In the genomic region with DNA sequence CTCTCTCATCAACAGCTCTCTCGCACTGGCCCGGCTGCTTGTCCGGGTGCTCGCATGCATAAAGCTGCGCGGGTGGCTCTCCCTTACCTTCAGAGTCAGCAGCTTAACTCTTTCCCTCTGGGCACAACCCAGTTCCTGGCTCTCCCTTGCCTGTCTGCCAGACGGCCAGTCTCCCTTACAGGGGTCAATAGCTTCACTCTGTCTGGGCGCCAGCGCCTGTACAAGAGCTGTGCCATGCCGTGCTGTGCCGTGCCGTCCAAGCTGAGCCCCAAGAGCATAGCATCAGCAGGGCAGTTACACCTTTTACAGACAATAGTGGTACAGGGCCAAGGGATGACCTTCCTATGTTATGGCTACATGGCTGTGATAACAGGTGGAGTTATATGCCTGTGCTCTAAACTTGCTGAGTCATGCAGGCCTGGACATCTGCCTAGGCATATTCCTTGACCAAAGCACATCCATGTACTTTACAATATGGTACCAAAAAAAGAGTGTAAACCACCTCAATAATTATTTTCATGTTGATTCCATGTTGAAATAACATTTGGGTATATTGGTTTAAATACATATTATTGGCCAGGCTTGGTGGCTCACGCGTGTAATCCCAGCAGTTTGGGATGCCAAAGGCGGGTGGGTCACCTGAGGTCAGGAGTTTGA, we compare ENCODE assay signal across 22 cellular contexts. TPM values are rescaled to one million over a fixed set of nuclear protein-coding genes. Genes with fewer than 3 reads are reported as not detected.
DNase-seq lines count a peak whose midpoint lies in the region; ATAC-seq and TF ChIP-seq lines count a peak whose summit lies in the region.
"Had no signal": no experiment of that assay in that cellular context is flagged by ENCODE, and none has a peak within 500 bp of the region (broad histone marks: within the 10 kb centered on the region; RNA-seq: fewer than 3 reads in every experiment).

No MANE protein-coding gene starts in this region.

- H3K27ac ChIP-seq in left ventricle myocardium inferior (replicated peaks) (peak overlapping the region; percentile 23), Karpas-422 (ENCODE audit: low read length) (no peak overlapping the region)
- H3K27ac ChIP-seq: adrenal gland, heart right ventricle, parathyroid adenoma had no signal

- H3K4me1 Mint-ChIP-seq in stimulated activated effector memory CD8-positive, alpha-beta T cell treated with anti-CD3 and anti-CD28 coated beads, Interleukin-12 subunit alpha, Interleukin-12 subunit beta, amount 100 ng/mL, for 72 hours, result no peaks in the 10 kb centered on the region
- H3K4me1 Mint-ChIP-seq: activated B cell treated with CpG ODN at 0.5 μM for 24 hours, IgD-negative memory B cell had no signal

- DNase-seq in left ventricle myocardium inferior (no peak), Right ventricle myocardium inferior (ENCODE audit: missing footprints) (no peak), M059J (ENCODE audit: low read depth) (peak; percentile 36), dermis microvascular lymphatic vessel endothelial cell (ENCODE audit: low read depth in 2 of 2) (peak; percentile 14 to 16), Karpas-422 (no peak), Ammon's horn (ENCODE audit: low spot score) (no peak)
- DNase-seq in stimulated activated effector memory CD8-positive, alpha-beta T cell treated with anti-CD3 and anti-CD28 coated beads, Interleukin-12 subunit alpha, Interleukin-12 subunit beta, amount 100 ng/mL, for 72 hours (ENCODE audit: low spot score in 2 of 2), result no peak
- DNase-seq: activated B cell treated with CpG ODN at 0.5 μM for 24 hours; activated CD8-positive, alpha-beta memory T cell treated with anti-CD3 and anti-CD28 coated beads for 24 hours; adrenal gland; Calu3; caudate nucleus; heart right ventricle; naive thymus-derived CD4-positive, alpha-beta T cell; NCI-H1048; NCI-H2029 treated with DMSO at 0.1 percent for 48 hours; NCI-H446 treated with DMSO at 0.1 percent for 48 hours; stimulated activated CD8-positive, alpha-beta memory T cell treated with anti-CD3 and anti-CD28 coated beads, Interleukin-4, amount 100 ng/mL, for 48 hours had no signal

- intact Hi-C loops in left ventricle myocardium inferior (cut with micrococcal nuclease) (no loop called here), Right ventricle myocardium inferior (cut with DNase I) (no loop called here)

- H3K9me3 Mint-ChIP-seq in stimulated activated effector memory CD8-positive, alpha-beta T cell treated with anti-CD3 and anti-CD28 coated beads, Interleukin-12 subunit alpha, Interleukin-12 subunit beta, amount 100 ng/mL, for 72 hours, result no peaks in the 10 kb centered on the region
- H3K9me3 Mint-ChIP-seq: activated B cell treated with CpG ODN at 0.5 μM for 24 hours; IgD-negative memory B cell; naive thymus-derived CD4-positive, alpha-beta T cell; T-helper 1 cell treated with Interleukin-12 subunit alpha and Interleukin-12 subunit beta and Interleukin-4 antibody, amounts not matched to agents 30 μg/mL and 1 μg/mL, for 36 hours had no signal

- ATAC-seq in Right ventricle myocardium inferior (no peak), GM19395 (IDR thresholded peaks at IDR 0.05; ENCODE audit: unreplicated experiment) (no peak)
- ATAC-seq in stimulated activated effector memory CD8-positive, alpha-beta T cell treated with anti-CD3 and anti-CD28 coated beads, Interleukin-12 subunit alpha, Interleukin-12 subunit beta, amount 100 ng/mL, for 72 hours, result no peak
- ATAC-seq: naive thymus-derived CD4-positive, alpha-beta T cell had no signal

- 0 out of 2 replicates have a peak, but pooled peaks cover under 1% of the 10 kb centered on the region for H3K79me2 ChIP-seq in Karpas-422 (ENCODE audit: low read length)

- H3K4me2 ChIP-seq in Karpas-422 (ENCODE audit: low read depth, low read length, poor library complexity, severe bottlenecking), result no peak overlapping the region

- no peaks in the 10 kb centered on the region for H3K9me2 ChIP-seq in Karpas-422 (replicated peaks; ENCODE audit: insufficient read depth, low read length)

- H3K36me3 ChIP-seq in left ventricle myocardium inferior (peaks cover 63% of the 10 kb centered on the region), Karpas-422 (ENCODE audit: insufficient read depth, low read length) (peaks cover 5% of the 10 kb centered on the region)

- H3K27me3 ChIP-seq in left ventricle myocardium inferior (ENCODE audit: low read depth) (no peaks in the 10 kb centered on the region), Karpas-422 (ENCODE audit: low read length) (no peaks in the 10 kb centered on the region)
- H3K27me3 ChIP-seq: adrenal gland, heart right ventricle had no signal

- no peaks in the 10 kb centered on the region for H3K9me3 ChIP-seq in left ventricle myocardium inferior (replicated peaks)
- no peaks in the 10 kb centered on the region for H3K9me3 ChIP-seq in Karpas-422 (ENCODE audit: low read length)
- H3K9me3 ChIP-seq: adrenal gland, heart right ventricle had no signal

- peak overlapping the region; percentile 60 for H3K27ac Mint-ChIP-seq in stimulated activated effector memory CD8-positive, alpha-beta T cell treated with anti-CD3 and anti-CD28 coated beads, Interleukin-12 subunit alpha, Interleukin-12 subunit beta, amount 100 ng/mL, for 72 hours
- H3K27ac Mint-ChIP-seq: activated B cell treated with CpG ODN at 0.5 μM for 24 hours; IgD-negative memory B cell; T-helper 1 cell treated with Interleukin-12 subunit alpha and Interleukin-12 subunit beta and Interleukin-4 antibody, amounts not matched to agents 30 μg/mL and 1 μg/mL, for 36 hours had no signal

- H3K36me3 Mint-ChIP-seq in stimulated activated effector memory CD8-positive, alpha-beta T cell treated with anti-CD3 and anti-CD28 coated beads, Interleukin-12 subunit alpha, Interleukin-12 subunit beta, amount 100 ng/mL, for 72 hours, result peaks cover 27% of the 10 kb centered on the region

- H2AFZ ChIP-seq in Karpas-422 (ENCODE audit: low read length), result no peak overlapping the region
- H2AFZ ChIP-seq: parathyroid adenoma had no signal

- no peak for TF ChIP-seq CTCF in left ventricle myocardium inferior (IDR thresholded peaks at IDR 0.05; ENCODE audit: borderline replicate concordance)

- H3K9ac ChIP-seq in Karpas-422 (ENCODE audit: low read length), result no peak overlapping the region
- H3K9ac ChIP-seq: parathyroid adenoma had no signal

- H3K4me3 ChIP-seq in left ventricle myocardium inferior, result no peak overlapping the region
- H3K4me3 ChIP-seq in Karpas-422 (ENCODE audit: low read length), result no peak overlapping the region
- H3K4me3 ChIP-seq: adrenal gland, heart right ventricle had no signal

- H4K20me1 ChIP-seq in Karpas-422 (ENCODE audit: insufficient read depth, low read depth, low read length), result no peaks in the 10 kb centered on the region

- H3K4me1 ChIP-seq in left ventricle myocardium inferior, result peaks cover 4% of the 10 kb centered on the region
- no peaks in the 10 kb centered on the region for H3K4me1 ChIP-seq in Karpas-422 (ENCODE audit: low read length)
- H3K4me1 ChIP-seq: parathyroid adenoma had no signal

- H3K4me3 Mint-ChIP-seq in stimulated activated effector memory CD8-positive, alpha-beta T cell treated with anti-CD3 and anti-CD28 coated beads, Interleukin-12 subunit alpha, Interleukin-12 subunit beta, amount 100 ng/mL, for 72 hours, result no peak overlapping the region
- H3K4me3 Mint-ChIP-seq: activated B cell treated with CpG ODN at 0.5 μM for 24 hours; IgD-negative memory B cell; naive thymus-derived CD4-positive, alpha-beta T cell; T-helper 1 cell treated with Interleukin-12 subunit alpha and Interleukin-12 subunit beta and Interleukin-4 antibody, amounts not matched to agents 30 μg/mL and 1 μg/mL, for 36 hours had no signal

RNA-seq across cellular contexts. Expression of a gene that starts 47.9 kb away (rescaled TPM):
- 16.5 TPM for total RNA-seq in left ventricle myocardium inferior
- total RNA-seq in Right ventricle myocardium inferior, result 17.1 TPM
- total RNA-seq in M059J (2014; rRNA removed; shearing (Covaris generic)), result 5.9 and 9.3 TPM in 2 replicates
- 7.6 and 11.8 TPM in 2 replicates for total RNA-seq in dermis microvascular lymphatic vessel endothelial cell
- 11.3 and 12.0 TPM in 2 replicates for total RNA-seq in Karpas-422 (2014; rRNA removed; shearing (Covaris generic); ENCODE audit: low replicate concordance)

RNA-seq across cellular contexts. Expression of a gene that starts 48.0 kb away (rescaled TPM):
- 18.1 TPM for total RNA-seq in left ventricle myocardium inferior
- 16.7 TPM for total RNA-seq in Right ventricle myocardium inferior
- 55.9 and 78.5 TPM in 2 replicates for total RNA-seq in M059J (2014; rRNA removed; shearing (Covaris generic))
- 26.8 and 27.3 TPM in 2 replicates for total RNA-seq in dermis microvascular lymphatic vessel endothelial cell
- total RNA-seq in Karpas-422 (2014; rRNA removed; shearing (Covaris generic); ENCODE audit: low replicate concordance), result 15.9 and 19.1 TPM in 2 replicates

RNA-seq across cellular contexts. Expression of a gene that starts 49.2 kb away (rescaled TPM):
- total RNA-seq in left ventricle myocardium inferior (33.5 TPM), Right ventricle myocardium inferior (26.8 TPM), dermis microvascular lymphatic vessel endothelial cell (20.0 and 30.2 TPM in 2 replicates)
- total RNA-seq in M059J (2014; rRNA removed; shearing (Covaris generic)), result 13.5 and 18.4 TPM in 2 replicates
- 7.0 and 10.3 TPM in 2 replicates for total RNA-seq in Karpas-422 (2014; rRNA removed; shearing (Covaris generic); ENCODE audit: low replicate concordance)

Comparison
In these comparisons a context has a peak if more than half of its experiments do, and no peak if none do; other contexts are left out.
1. DNase-seq: peak in M059J (single experiment) and dermis microvascular lymphatic vessel endothelial cell (2 of 2); none in left ventricle myocardium inferior (single experiment), Right ventricle myocardium inferior (single experiment), stimulated activated effector memory CD8-positive, alpha-beta T cell treated with anti-CD3 and anti-CD28 coated beads, Interleukin-12 subunit alpha, Interleukin-12 subunit beta, amount 100 ng/mL, for 72 hours (0 of 2), Karpas-422 (single experiment) and Ammon's horn (single experiment).